7 cellular contexts compared by ENCODE assay signal in the genomic region with DNA sequence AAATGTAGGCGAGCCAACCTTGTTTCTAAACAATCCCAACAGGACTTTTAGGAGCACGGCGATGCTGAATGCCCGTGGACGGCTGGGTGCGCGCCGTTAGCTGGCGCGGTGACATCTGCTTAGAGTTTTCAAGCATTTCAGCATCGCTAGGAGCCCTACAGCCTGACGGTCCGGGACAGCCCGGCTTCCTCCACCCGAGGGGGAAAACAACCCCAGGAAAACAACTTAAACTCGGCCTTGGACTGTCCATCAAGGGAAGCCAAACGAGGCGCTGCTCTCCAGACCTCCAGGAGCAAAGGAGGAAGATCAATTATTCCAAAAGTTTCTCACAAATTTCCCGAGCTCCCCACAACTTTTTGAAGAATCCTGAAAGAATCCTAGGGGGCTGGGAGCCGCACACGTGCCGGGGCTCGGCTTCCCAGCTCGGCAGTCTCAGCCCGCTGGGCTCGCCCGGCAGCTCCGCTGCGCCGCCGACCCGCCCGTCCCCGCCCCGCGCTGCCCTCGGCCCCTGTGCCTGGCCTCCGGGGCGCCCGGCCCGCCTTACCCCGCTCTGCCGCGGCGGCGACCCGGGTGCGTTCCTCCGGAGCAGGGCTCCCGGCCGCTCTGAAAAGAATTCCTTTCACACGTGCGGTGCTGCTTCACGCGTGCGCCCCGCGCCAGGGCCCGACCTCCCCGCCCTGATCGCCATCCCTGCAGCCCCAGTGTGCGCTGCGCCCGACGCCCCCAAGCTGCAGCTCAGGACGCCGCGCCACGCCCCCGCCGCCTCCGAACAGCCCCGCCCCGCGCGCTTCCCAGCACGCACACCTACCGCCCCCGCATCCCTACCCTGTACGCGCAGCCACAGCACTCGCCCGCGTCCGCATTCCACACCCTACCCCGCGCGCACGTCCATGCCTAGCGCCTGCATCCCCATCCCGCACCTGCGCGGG. TPM values are rescaled to one million over a fixed set of nuclear protein-coding genes. Genes with fewer than 3 reads are reported as not detected.
A peak's percentile ranks its signal among the peaks of the same experiment; 100 is the strongest.
DNase-seq lines count a peak whose midpoint lies in the region; ATAC-seq and TF ChIP-seq lines count a peak whose summit lies in the region.

Gene GJA3, minus strand, starts transcription at position 707 of the 929 bp plus-strand sequence. CDS start 17,764 bp downstream, outside the sequence.

- no peaks in the 10 kb centered on the region for H3K36me3 ChIP-seq in OCI-LY7 (ENCODE audit: insufficient read depth, low read length)
- no peaks in the 10 kb centered on the region for H3K36me3 ChIP-seq in left ventricle myocardium inferior

- H3K4me2 ChIP-seq in OCI-LY7 (ENCODE audit: low read length): peak within 1 kb of the TSS; percentile 55

- no peak within 1 kb of the TSS for H2AFZ ChIP-seq in OCI-LY7 (ENCODE audit: low read length)

- H3K4me1 ChIP-seq in OCI-LY7 (ENCODE audit: insufficient read depth, low read length, poor library complexity, severe bottlenecking) (peaks cover 9% of the 10 kb centered on the region), left ventricle myocardium inferior (peaks cover 28% of the 10 kb centered on the region)

- CTCF ChIA-PET in OCI-LY7 (lab: Charles Lee; ENCODE audit: unreplicated experiment): no interaction called here

- H3K9me3 ChIP-seq in OCI-LY7 (ENCODE audit: low read length): no peaks in the 10 kb centered on the region
- no peaks in the 10 kb centered on the region for H3K9me3 ChIP-seq in left ventricle myocardium inferior (replicated peaks)

- peaks cover 95% of the 10 kb centered on the region for H3K27me3 ChIP-seq in left ventricle myocardium inferior (ENCODE audit: low read depth)

- no peak for DNase-seq in OCI-LY7 (ENCODE audit: low spot score)
- peak; percentile 41 for DNase-seq in activated gamma-delta T cell treated with Interleukin-2 at 50 U/mL for 16 hours
- DNase-seq in left ventricle myocardium inferior: peak; percentile 64
- DNase-seq in NCI-H1694 treated with DMSO at 0.1 percent for 48 hours (lab: John Stamatoyannopoulos, UW): no peak

- H3K4me3 ChIP-seq in OCI-LY7 (ENCODE audit: low read depth, low read length, poor library complexity, severe bottlenecking) (peak within 1 kb of the TSS; percentile 55), left ventricle myocardium inferior (peak within 1 kb of the TSS; percentile 74), skin epidermis (peak within 1 kb of the TSS; percentile 14 to 54 (median 37))

- ATAC-seq in GM18861 (IDR thresholded peaks at IDR 0.05; ENCODE audit: unreplicated experiment) (peak; percentile 38), HG02798 (IDR thresholded peaks at IDR 0.05; ENCODE audit: poor library complexity, unreplicated experiment) (peak; percentile 58)

- no peak for TF ChIP-seq CTCF in OCI-LY7 (conservative IDR thresholded peaks at IDR 0.05; ENCODE audit: low read length)
- peak; percentile 30 for TF ChIP-seq CTCF in left ventricle myocardium inferior (IDR thresholded peaks at IDR 0.05; ENCODE audit: borderline replicate concordance)

- intact Hi-C loops in OCI-LY7 (cut with micrococcal nuclease; ENCODE audit: unreplicated experiment) (no loop called here), left ventricle myocardium inferior (cut with micrococcal nuclease) (loop anchor here (10.0 kb wide), 1 partner anchor 126 kb away; no protein-coding TSS in a partner anchor)

- H3K79me2 ChIP-seq in OCI-LY7 (ENCODE audit: insufficient read depth, low read depth, low read length): no peaks in the 10 kb centered on the region

- H3K9me2 ChIP-seq in OCI-LY7 (ENCODE audit: insufficient read depth, low read length): no peaks in the 10 kb centered on the region

- POLR2A ChIA-PET in OCI-LY7 (lab: Charles Lee): interaction anchor here (0.6 to 0.8 kb wide), 2 partner anchors 149 to 233 kb away, joined by 4 to 5 read pairs; no protein-coding TSS in a partner anchor

- BruUV-seq in OCI-LY7 (replicated peaks; lab: Mats Ljungman, UMichigan): no TSS peak

- H3K27ac ChIP-seq in OCI-LY7 (ENCODE audit: low read depth, low read length, poor library complexity, severe bottlenecking) (no peak within 1 kb of the TSS), left ventricle myocardium inferior (replicated peaks) (peak within 1 kb of the TSS; percentile 82), skin epidermis (peak within 1 kb of the TSS in 1 of 21 experiments; percentile 21)

- no peaks in the 10 kb centered on the region for H4K20me1 ChIP-seq in OCI-LY7 (ENCODE audit: insufficient read depth, low read length)

RNA-seq across cellular contexts. Expression of gene GJA3, which starts in this region (rescaled TPM):
- not detected in 2 replicates for total RNA-seq in OCI-LY7 (2014; rRNA removed; shearing (Covaris generic))
- total RNA-seq in OCI-LY7 (2022): not detected in 2 replicates
- 17.6 TPM for total RNA-seq in left ventricle myocardium inferior

Comparison
In these comparisons a context has a peak if more than half of its experiments do, and no peak if none do; other contexts are left out.
1. RNA of gene GJA3 (total RNA-seq): 17.6 TPM in left ventricle myocardium inferior (single experiment); not detected in OCI-LY7; every median in the first group is over 10 times any median in the second.
2. DNase-seq: peak in activated gamma-delta T cell treated with Interleukin-2 at 50 U/mL for 16 hours (single experiment) and left ventricle myocardium inferior (single experiment); none in OCI-LY7 (single experiment) and NCI-H1694 treated with DMSO at 0.1 percent for 48 hours (single experiment).
3. Peak in every context shown above with its lines, with median percentiles within 50 percentile points of each other: H3K4me3 ChIP-seq.